Comparison of ENCODE assay signal across 23 cellular contexts in the genomic region with DNA sequence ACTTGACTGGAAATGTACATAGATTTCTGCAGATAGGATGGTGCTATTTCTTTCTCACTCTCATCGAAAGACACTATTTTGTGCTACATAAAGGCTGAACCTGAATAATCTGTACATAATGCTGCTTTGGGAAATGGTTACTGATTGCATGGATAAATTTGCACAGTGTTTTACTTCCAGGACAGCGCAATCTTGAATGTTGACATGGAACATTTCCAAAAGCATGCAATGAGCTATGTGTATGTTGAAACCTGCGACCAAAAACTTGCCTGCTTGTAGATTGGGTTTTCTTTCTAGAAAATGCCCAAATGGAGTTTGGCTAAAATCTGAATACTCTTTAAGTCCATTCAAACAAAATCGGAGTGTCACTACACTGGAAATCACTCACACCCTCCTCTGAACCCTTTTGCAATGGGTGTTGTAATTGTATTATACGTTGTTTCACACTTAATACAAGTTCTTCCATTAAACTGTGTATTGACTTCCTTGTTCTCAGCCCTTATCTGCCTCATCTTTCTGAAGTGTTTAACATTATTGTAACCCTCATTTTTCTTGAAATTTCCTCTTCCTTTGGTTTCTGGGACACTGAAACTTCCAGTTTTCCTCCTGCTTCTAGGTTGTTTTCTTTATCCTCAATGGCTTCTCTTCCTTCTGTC.
"Had no signal": no experiment of that assay in that cellular context is flagged by ENCODE, and none has a peak within 500 bp of the region (broad histone marks: within the 10 kb centered on the region; RNA-seq: fewer than 3 reads in every experiment).

No MANE protein-coding gene starts in this region.

- H3K9me3 Mint-ChIP-seq: activated CD4-positive, alpha-beta memory T cell treated with anti-CD3 and anti-CD28 coated beads for 36 hours; activated naive CD8-positive, alpha-beta T cell treated with anti-CD3 and anti-CD28 coated beads for 36 hours; endodermal cell; natural killer cell; stimulated activated naive B cell treated with anti-CD40 and anti-IgM and Interleukin-4, amounts not matched to agents 10 μg/mL and 1 μg/mL and 100 μg/mL, for 72 hours; T-helper 1 cell treated with Interleukin-12 subunit alpha and Interleukin-12 subunit beta and Interleukin-4 antibody, amounts not matched to agents 30 μg/mL and 1 μg/mL, for 36 hours had no signal

- H3K4me1 ChIP-seq: sigmoid colon had no signal

- H3K4me2 ChIP-seq: smooth muscle cell had no signal

- H3K27ac Mint-ChIP-seq: activated CD4-positive, alpha-beta memory T cell treated with anti-CD3 and anti-CD28 coated beads for 36 hours; activated naive CD8-positive, alpha-beta T cell treated with anti-CD3 and anti-CD28 coated beads for 36 hours; endodermal cell; natural killer cell; stimulated activated naive B cell treated with anti-CD40 and anti-IgM and Interleukin-4, amounts not matched to agents 10 μg/mL and 1 μg/mL and 100 μg/mL, for 72 hours; T-helper 1 cell treated with Interleukin-12 subunit alpha and Interleukin-12 subunit beta and Interleukin-4 antibody, amounts not matched to agents 30 μg/mL and 1 μg/mL, for 36 hours had no signal

- H3K4me3 ChIP-seq: coronary artery, gastrocnemius medialis, sigmoid colon, smooth muscle cell, thoracic aorta, upper lobe of left lung had no signal

- H3K4me1 Mint-ChIP-seq: activated naive CD8-positive, alpha-beta T cell treated with anti-CD3 and anti-CD28 coated beads for 36 hours; endodermal cell; natural killer cell; stimulated activated naive B cell treated with anti-CD40 and anti-IgM and Interleukin-4, amounts not matched to agents 10 μg/mL and 1 μg/mL and 100 μg/mL, for 72 hours had no signal

- DNase-seq: activated CD4-positive, alpha-beta memory T cell treated with anti-CD3 and anti-CD28 coated beads for 36 hours; activated CD4-positive, alpha-beta T cell treated with anti-CD3 and anti-CD28 coated beads for 48 hours; activated naive CD4-positive, alpha-beta T cell treated with Interleukin-2 at 50 U/mL for 16 hours; activated naive CD8-positive, alpha-beta T cell treated with anti-CD3 and anti-CD28 coated beads for 36 hours; activated T-cell treated with anti-CD3 and anti-CD28 coated beads, Interleukin-2, amount 50 U/mL, for 48 hours; amniotic stem cell; endodermal cell; erythroblast; gastrocnemius medialis; hypothalamus; left cardiac atrium; natural killer cell; sigmoid colon; stimulated activated CD4-positive, alpha-beta T cell treated with anti-CD3 and anti-CD28 coated beads, Interleukin-15, amount 100 ng/mL, for 24 hours; stimulated activated CD8-positive, alpha-beta memory T cell treated with anti-CD3 and anti-CD28 coated beads, Interleukin-4, amount 100 ng/mL, for 48 hours; stimulated activated naive B cell treated with anti-CD40 and anti-IgM and Interleukin-4, amounts not matched to agents 10 μg/mL and 1 μg/mL and 100 μg/mL, for 72 hours; T1000; upper lobe of left lung had no signal

- H3K27ac ChIP-seq: coronary artery, sigmoid colon, thoracic aorta, upper lobe of left lung had no signal

- FAIRE-seq: bronchial epithelial cell had no signal

- H3K27me3 Mint-ChIP-seq: activated CD4-positive, alpha-beta memory T cell treated with anti-CD3 and anti-CD28 coated beads for 36 hours; activated naive CD8-positive, alpha-beta T cell treated with anti-CD3 and anti-CD28 coated beads for 36 hours had no signal

- H3K36me3 ChIP-seq: sigmoid colon, thoracic aorta, upper lobe of left lung had no signal

- H3K27me3 ChIP-seq: gastrocnemius medialis, sigmoid colon, upper lobe of left lung had no signal

- H3K4me3 Mint-ChIP-seq: activated CD4-positive, alpha-beta memory T cell treated with anti-CD3 and anti-CD28 coated beads for 36 hours; activated naive CD8-positive, alpha-beta T cell treated with anti-CD3 and anti-CD28 coated beads for 36 hours; endodermal cell; natural killer cell; stimulated activated naive B cell treated with anti-CD40 and anti-IgM and Interleukin-4, amounts not matched to agents 10 μg/mL and 1 μg/mL and 100 μg/mL, for 72 hours; T-helper 1 cell treated with Interleukin-12 subunit alpha and Interleukin-12 subunit beta and Interleukin-4 antibody, amounts not matched to agents 30 μg/mL and 1 μg/mL, for 36 hours had no signal

- ATAC-seq: gastrocnemius medialis; left cardiac atrium; natural killer cell; stimulated activated naive B cell treated with anti-CD40 and anti-IgM and Interleukin-4, amounts not matched to agents 10 μg/mL and 1 μg/mL and 100 μg/mL, for 72 hours had no signal

- H3K9me3 ChIP-seq: gastrocnemius medialis, sigmoid colon, thoracic aorta, upper lobe of left lung had no signal

- H3K36me3 Mint-ChIP-seq: activated CD4-positive, alpha-beta memory T cell treated with anti-CD3 and anti-CD28 coated beads for 36 hours; activated naive CD8-positive, alpha-beta T cell treated with anti-CD3 and anti-CD28 coated beads for 36 hours; natural killer cell; stimulated activated naive B cell treated with anti-CD40 and anti-IgM and Interleukin-4, amounts not matched to agents 10 μg/mL and 1 μg/mL and 100 μg/mL, for 72 hours had no signal
